Comparison of ENCODE assay signal across 26 cellular contexts in genomic region chr1:50553921-50554320, GRCh38.
"Had no signal": no experiment of that assay in that cellular context is flagged by ENCODE, and none has a peak within 500 bp of the region (broad histone marks: within the 10 kb centered on the region; RNA-seq: fewer than 3 reads in every experiment).

No MANE protein-coding gene starts in this region.

- H3K27ac Mint-ChIP-seq: activated CD4-positive, alpha-beta memory T cell treated with anti-CD3 and anti-CD28 coated beads, Interleukin-2, amount 10 ng/mL, durations not matched to agents 7 days and 5 days; activated CD4-positive, alpha-beta T cell treated with anti-CD3 and anti-CD28 coated beads for 36 hours; activated naive CD4-positive, alpha-beta T cell treated with anti-CD3 and anti-CD28 coated beads for 36 hours; activated naive CD8-positive, alpha-beta T cell; activated T-helper 17 cell treated with anti-CD3 and anti-CD28 coated beads, Interleukin-2, amount 50 U/mL, for 72 hours; T-helper 1 cell treated with Interleukin-12 subunit alpha and Interleukin-12 subunit beta and Interleukin-4 antibody, amounts not matched to agents 30 μg/mL and 1 μg/mL, for 36 hours had no signal

- H3K4me2 ChIP-seq: KMS-11 had no signal

- H3K4me3 Mint-ChIP-seq: activated CD4-positive, alpha-beta memory T cell treated with anti-CD3 and anti-CD28 coated beads, Interleukin-2, amount 10 ng/mL, durations not matched to agents 7 days and 5 days; activated CD4-positive, alpha-beta T cell treated with anti-CD3 and anti-CD28 coated beads for 36 hours; activated naive CD4-positive, alpha-beta T cell treated with anti-CD3 and anti-CD28 coated beads for 36 hours; activated naive CD8-positive, alpha-beta T cell; activated T-helper 17 cell treated with anti-CD3 and anti-CD28 coated beads, Interleukin-2, amount 50 U/mL, for 72 hours; T-helper 1 cell treated with Interleukin-12 subunit alpha and Interleukin-12 subunit beta and Interleukin-4 antibody, amounts not matched to agents 30 μg/mL and 1 μg/mL, for 36 hours had no signal

- FAIRE-seq: colon, RCC 7860 had no signal

- H3K4me1 Mint-ChIP-seq: activated CD4-positive, alpha-beta memory T cell treated with anti-CD3 and anti-CD28 coated beads, Interleukin-2, amount 10 ng/mL, durations not matched to agents 7 days and 5 days; activated CD4-positive, alpha-beta T cell treated with anti-CD3 and anti-CD28 coated beads for 36 hours; activated T-helper 17 cell treated with anti-CD3 and anti-CD28 coated beads, Interleukin-2, amount 50 U/mL, for 72 hours had no signal

- H3K27ac ChIP-seq: KMS-11, VCaP had no signal

- H3K9ac ChIP-seq: KMS-11 had no signal

- ATAC-seq: activated CD4-positive, alpha-beta T cell treated with anti-CD3 and anti-CD28 coated beads for 36 hours; activated T-helper 17 cell treated with anti-CD3 and anti-CD28 coated beads, Interleukin-2, amount 50 U/mL, for 72 hours; PC-3 had no signal

- H3K27me3 Mint-ChIP-seq: activated CD4-positive, alpha-beta memory T cell treated with anti-CD3 and anti-CD28 coated beads, Interleukin-2, amount 10 ng/mL, durations not matched to agents 7 days and 5 days; activated CD4-positive, alpha-beta T cell treated with anti-CD3 and anti-CD28 coated beads for 36 hours; activated naive CD8-positive, alpha-beta T cell; activated T-helper 17 cell treated with anti-CD3 and anti-CD28 coated beads, Interleukin-2, amount 50 U/mL, for 72 hours had no signal

- DNase-seq: activated CD4-positive, alpha-beta memory T cell treated with anti-CD3 and anti-CD28 coated beads, Interleukin-2, amount 10 ng/mL, durations not matched to agents 7 days and 5 days; activated CD4-positive, alpha-beta T cell treated with anti-CD3 and anti-CD28 coated beads for 36 hours; activated CD4-positive, alpha-beta T cell treated with anti-CD3 and anti-CD28 coated beads, Interleukin-2, amount 50 U/mL, for 1 hour; activated CD4-positive, CD25-positive, alpha-beta regulatory T cell; activated gamma-delta T cell; activated naive CD4-positive, alpha-beta T cell treated with anti-CD3 and anti-CD28 coated beads for 36 hours; activated T-cell treated with anti-CD3 and anti-CD28 coated beads for 4 hours; activated T-cell treated with anti-CD3 and anti-CD28 coated beads, Interleukin-2, amount 50 U/mL, for 48 hours; cerebellar nuclear complex; NCI-H1092; NCI-H1417; NCI-H2029; NCI-H345; NCI-H510A; NCI-H526 treated with DMSO at 0.1 percent for 48 hours; NCI-H82; PC-3; SHP77 treated with DMSO at 0.1 percent for 48 hours; T-helper 9 cell had no signal
